Comparison of ENCODE assay signal across 8 cellular contexts in genomic region chr1:20485527-20486456, GRCh38. TPM values are rescaled to one million over a fixed set of nuclear protein-coding genes. Genes with fewer than 3 reads are reported as not detected.
DNase-seq lines count a peak whose midpoint lies in the region; ATAC-seq and TF ChIP-seq lines count a peak whose summit lies in the region.

Gene CAMK2N1, minus strand, starts transcription at chr1:20486210. Its CDS starts 831 bp downstream, at chr1:20485379.

- peak; percentile 57 for ATAC-seq in stimulated activated naive CD8-positive, alpha-beta T cell treated with anti-CD3 and anti-CD28 coated beads, Interleukin-15, Interleukin-2, amounts not matched to agents 100 U/mL and 50 U/mL, for 24 hours

- in situ Hi-C loops in G401 (cut with HindIII; ENCODE audit: low sequenced_read_pairs), result no loop called here

- peak in 2 of 4 donors; percentile 29 to 30 for TF ChIP-seq POLR2A in esophagus squamous epithelium (IDR thresholded peaks at IDR 0.05)

- H3K36me3 ChIP-seq in esophagus squamous epithelium, result no peaks in the 10 kb centered on the region

- H3K4me3 ChIP-seq in esophagus squamous epithelium, result peak within 1 kb of the TSS; percentile 46 to 76 (median 62)

- no peaks in the 10 kb centered on the region for H3K9me3 ChIP-seq in esophagus squamous epithelium

- peaks cover 16 to 48% (median 25%) of the 10 kb centered on the region in 3 donors for H3K4me1 ChIP-seq in esophagus squamous epithelium

- TF ChIP-seq CTCF in esophagus squamous epithelium (IDR thresholded peaks at IDR 0.05), result no peak

- peak; percentile 60 for DNase-seq in G401 (ENCODE audit: low spot score)
- peak; percentile 28 for DNase-seq in NCI-H774 (lab: John Stamatoyannopoulos, UW)
- peak; percentile 49 for DNase-seq in activated T-helper 1 cell treated with Interleukin-2 at 50 U/mL for 16 hours (ENCODE audit: low read depth)
- no peak for DNase-seq in esophagus squamous epithelium (lab: John Stamatoyannopoulos, UW)
- DNase-seq in mucosa of gallbladder (ENCODE audit: low spot score), result peak; percentile 80
- DNase-seq in stimulated activated naive CD8-positive, alpha-beta T cell treated with anti-CD3 and anti-CD28 coated beads, Interleukin-15, Interleukin-2, amounts not matched to agents 100 U/mL and 50 U/mL, for 24 hours, result peak; percentile 62
- no peak for DNase-seq in GDM1 (lab: John Stamatoyannopoulos, UW)
- DNase-seq in cerebellar nuclear complex (lab: John Stamatoyannopoulos, UW), result no peak

- H3K27ac ChIP-seq in esophagus squamous epithelium, result peak within 1 kb of the TSS; percentile 70 to 89 (median 86)

- peaks cover 6 to 97% (median 9%) of the 10 kb centered on the region in 4 donors for H3K27me3 ChIP-seq in esophagus squamous epithelium

- intact Hi-C loops in esophagus squamous epithelium (cut with DNase I), result no loop called here

- WGBS in esophagus squamous epithelium, 2 donors, result 1 to 2% methylated on average over 28 to 35 of the region's 104 CpGs

RNA-seq across cellular contexts. Expression of gene CAMK2N1, which starts in this region (rescaled TPM):
- not detected in 2 replicates for total RNA-seq in G401 (2014; rRNA removed; shearing (Covaris generic))
- total RNA-seq in esophagus squamous epithelium (10 to 100 TPM in 1 of 4 donors, 1 to 10 TPM in 3; 3.1 to 12.8 (median 6.8) TPM), mucosa of gallbladder (140 TPM)

Comparison
In these comparisons a context has a peak if more than half of its experiments do, and no peak if none do; other contexts are left out.
1. RNA of gene CAMK2N1 (total RNA-seq): 140 TPM in mucosa of gallbladder (single experiment); 3.1 to 12.8 TPM in esophagus squamous epithelium and not detected in G401; every median in the first group is over 10 times any median in the second.
2. Peak in DNase-seq in G401; RNA of the gene not detected or under 1 TPM.
3. DNase-seq: peak in NCI-H774 (single experiment), activated T-helper 1 cell treated with Interleukin-2 at 50 U/mL for 16 hours (single experiment), mucosa of gallbladder (single experiment) and stimulated activated naive CD8-positive, alpha-beta T cell treated with anti-CD3 and anti-CD28 coated beads, Interleukin-15, Interleukin-2, amounts not matched to agents 100 U/mL and 50 U/mL, for 24 hours (single experiment); none in esophagus squamous epithelium (single experiment), GDM1 (single experiment) and cerebellar nuclear complex (0 of 2).